In the genomic region with DNA sequence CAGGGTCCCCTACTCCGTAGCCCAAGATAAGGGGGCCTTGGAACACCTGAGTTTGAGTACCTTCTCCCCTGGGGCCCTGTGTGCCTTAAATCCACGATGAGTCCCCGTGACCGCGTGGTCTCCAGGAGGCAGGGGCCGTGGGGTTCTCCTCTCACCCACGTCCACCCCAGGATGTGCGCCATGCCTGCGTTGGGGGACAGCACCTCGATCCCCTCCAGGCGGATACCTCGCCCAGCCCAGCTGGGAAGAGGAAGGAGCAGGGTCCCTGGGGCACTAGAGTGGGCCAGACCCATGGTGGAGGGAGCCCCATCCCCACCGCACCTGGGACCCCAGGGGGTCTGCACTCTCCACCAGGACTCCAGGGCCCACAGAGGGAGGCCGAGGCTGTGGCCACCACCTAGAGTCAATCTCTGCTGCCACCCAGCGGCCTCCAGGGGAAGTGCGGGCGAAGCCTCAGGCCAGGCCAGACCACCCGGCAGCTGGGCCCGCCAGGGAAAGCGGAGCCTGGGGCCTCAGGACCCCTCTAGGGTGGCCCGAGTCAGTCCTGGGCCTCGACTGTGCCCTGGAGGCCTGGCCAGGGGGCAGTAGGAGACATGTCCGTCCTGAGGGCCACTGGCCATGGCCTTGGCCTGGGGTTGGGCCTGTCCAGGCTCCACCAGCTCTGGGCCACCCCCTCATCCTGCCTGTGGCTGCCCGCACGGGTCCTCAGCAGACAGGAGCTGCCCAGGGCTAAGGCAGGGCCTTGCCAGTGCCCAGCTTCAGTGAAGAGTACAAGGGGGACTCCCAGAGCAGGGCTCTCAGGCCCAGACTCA, we compare ENCODE assay signal across 8 cellular contexts. TPM values are rescaled to one million over a fixed set of nuclear protein-coding genes. Genes with fewer than 3 reads are reported as not detected.
DNase-seq lines count a peak whose midpoint lies in the region; ATAC-seq, FAIRE-seq and TF ChIP-seq lines count a peak whose summit lies in the region.

No MANE protein-coding gene starts in this region.

- H3K4me2 ChIP-seq in astrocyte (ENCODE audit: low read length), result no peak overlapping the region

- ATAC-seq in HG02870 (IDR thresholded peaks at IDR 0.05; ENCODE audit: unreplicated experiment) (no peak), GM19328 (IDR thresholded peaks at IDR 0.05; ENCODE audit: unreplicated experiment) (no peak)

- H3K4me3 ChIP-seq in GM06990 (replicated peaks; ENCODE audit: low read depth, low read length), result no peak overlapping the region
- H3K4me3 ChIP-seq in astrocyte (ENCODE audit: insufficient read depth, low read depth, low read length), result no peak overlapping the region

- no peak overlapping the region for H3K27ac Mint-ChIP-seq in astrocyte (ENCODE audit: unreplicated experiment)

- FAIRE-seq in astrocyte (lab: Jason Lieb, UNC), result no peak

- H3K4me1 ChIP-seq in astrocyte (ENCODE audit: insufficient read depth, low read length), result no peaks in the 10 kb centered on the region

- H3K36me3 ChIP-seq in GM06990 (ENCODE audit: control insufficient read depth, insufficient read depth, low read length) (no peaks in the 10 kb centered on the region), astrocyte (ENCODE audit: insufficient read depth, low read length) (no peaks in the 10 kb centered on the region)

- H3K27ac ChIP-seq in astrocyte (ENCODE audit: low read depth, low read length), result no peak overlapping the region

- no peaks in the 10 kb centered on the region for H3K4me1 Mint-ChIP-seq in astrocyte (ENCODE audit: low read depth, unreplicated experiment)

- H3K9ac ChIP-seq in astrocyte (ENCODE audit: low read length), result no peak overlapping the region

- no peaks in the 10 kb centered on the region for H3K36me3 Mint-ChIP-seq in astrocyte (ENCODE audit: low read depth, unreplicated experiment)

- H2AFZ ChIP-seq in astrocyte (ENCODE audit: low read depth, low read length), result no peak overlapping the region

- no peaks in the 10 kb centered on the region for H3K79me2 ChIP-seq in astrocyte (ENCODE audit: insufficient read depth, low read length)

- H3K9me3 ChIP-seq in astrocyte (ENCODE audit: insufficient read depth, low read depth, low read length), result no peaks in the 10 kb centered on the region

- no peaks in the 10 kb centered on the region; the same call in 1 of the 2 replicates for H3K27me3 ChIP-seq in GM06990 (replicated peaks; ENCODE audit: control insufficient read depth, insufficient read depth, low read length)
- H3K27me3 ChIP-seq in astrocyte (ENCODE audit: insufficient read depth, low read length), result no peaks in the 10 kb centered on the region

- peaks cover 2% of the 10 kb centered on the region for H3K9me3 Mint-ChIP-seq in astrocyte (ENCODE audit: unreplicated experiment)

- no peaks in the 10 kb centered on the region for H4K20me1 ChIP-seq in astrocyte (ENCODE audit: insufficient read depth, low read length)

- peak; percentile 35 for DNase-seq in GM06990 (ENCODE audit: extremely low read depth, insufficient read length)
- peak; percentile 9 for DNase-seq in KG1 (lab: John Stamatoyannopoulos, UW)
- DNase-seq in T-helper 22 cell (ENCODE audit: low read depth), result peak; percentile 28
- DNase-seq in astrocyte (ENCODE audit: low read depth), result no peak
- peak; percentile 28 for DNase-seq in iPS DF 4.7 (ENCODE audit: extremely low read depth, low spot score)
- DNase-seq in stimulated activated CD4-positive, alpha-beta T cell treated with anti-CD3 and anti-CD28 coated beads, Interleukin-15, amount 100 ng/mL, for 1 hour (ENCODE audit: low read depth in 1 of 2, low spot score in 1 of 2), result peak; percentile 49 to 55

- peak; percentile 97 for TF ChIP-seq CTCF in GM06990 (IDR thresholded peaks at IDR 0.05; ENCODE audit: insufficient read depth, low read length, poor library complexity, severe bottlenecking)
- TF ChIP-seq CTCF in astrocyte (IDR thresholded peaks at IDR 0.05; ENCODE audit: insufficient read depth, low read depth, low read length), result peak; percentile 53

- H3K27me3 Mint-ChIP-seq in astrocyte (ENCODE audit: low read depth, unreplicated experiment), result peaks cover 17% of the 10 kb centered on the region

- no peak overlapping the region for H3K4me3 Mint-ChIP-seq in astrocyte (ENCODE audit: unreplicated experiment)

RNA-seq across cellular contexts. Expression of a gene that starts 55.0 kb away (rescaled TPM):
- total RNA-seq in astrocyte, result 2.1 and 3.4 TPM in 2 replicates
